Comparison of ENCODE assay signal across 27 cellular contexts in genomic region chr10:88193018-88193417, GRCh38.
DNase-seq lines count a peak whose midpoint lies in the region; ATAC-seq and TF ChIP-seq lines count a peak whose summit lies in the region.
"Had no signal": no experiment of that assay in that cellular context is flagged by ENCODE, and none has a peak within 500 bp of the region (broad histone marks: within the 10 kb centered on the region; RNA-seq: fewer than 3 reads in every experiment).

No MANE protein-coding gene starts in this region.

- peaks cover 32% of the 10 kb centered on the region in 2 donors for H3K4me1 ChIP-seq in naive thymus-derived CD4-positive, alpha-beta T cell (ENCODE audit: control insufficient read depth in 2 of 2, insufficient read depth in 2 of 2, low read length in 2 of 2)
- H3K4me1 ChIP-seq: HAP-1 had no signal

- peak overlapping the region; percentile 53 for H3K27ac ChIP-seq in naive thymus-derived CD4-positive, alpha-beta T cell (ENCODE audit: low read depth, low read length)
- H3K27ac ChIP-seq: 22Rv1, HL-60 had no signal

- peaks cover 4% of the 10 kb centered on the region for H3K27me3 Mint-ChIP-seq in activated CD4-positive, alpha-beta T cell treated with anti-CD3 and anti-CD28 coated beads, Interleukin-2, amount 10 ng/mL, durations not matched to agents 7 days and 5 days
- H3K27me3 Mint-ChIP-seq in naive thymus-derived CD4-positive, alpha-beta T cell: peaks cover 0 to 2% (median 0%) of the 10 kb centered on the region in 5 donors
- H3K27me3 Mint-ChIP-seq in natural killer cell (ENCODE audit: low read depth in 2 of 2): no peaks in the 10 kb centered on the region

- H3K4me3 ChIP-seq in naive thymus-derived CD4-positive, alpha-beta T cell (ENCODE audit: low read length): no peak overlapping the region
- H3K4me3 ChIP-seq: HAP-1 had no signal

- peaks cover 30% of the 10 kb centered on the region for H3K4me1 Mint-ChIP-seq in activated CD4-positive, alpha-beta T cell treated with anti-CD3 and anti-CD28 coated beads, Interleukin-2, amount 10 ng/mL, durations not matched to agents 7 days and 5 days
- peaks cover 18 to 71% (median 52%) of the 10 kb centered on the region in 7 donors for H3K4me1 Mint-ChIP-seq in naive thymus-derived CD4-positive, alpha-beta T cell
- peaks cover 14 to 34% of the 10 kb centered on the region in 2 donors for H3K4me1 Mint-ChIP-seq in natural killer cell

- peaks cover 12% of the 10 kb centered on the region for H3K36me3 Mint-ChIP-seq in activated CD4-positive, alpha-beta T cell treated with anti-CD3 and anti-CD28 coated beads, Interleukin-2, amount 10 ng/mL, durations not matched to agents 7 days and 5 days (ENCODE audit: low read depth)
- H3K36me3 Mint-ChIP-seq in naive thymus-derived CD4-positive, alpha-beta T cell: peaks cover 0 to 5% (median 0%) of the 10 kb centered on the region in 5 donors
- no peaks in the 10 kb centered on the region for H3K36me3 Mint-ChIP-seq in natural killer cell
- H3K36me3 Mint-ChIP-seq: CD14-positive monocyte had no signal

- POLR2A ChIA-PET in activated CD4-positive, alpha-beta T cell treated with anti-CD3 and anti-CD28 coated beads, Interleukin-2, amount 10 ng/mL, durations not matched to agents 7 days and 5 days (lab: Charles Lee): no interaction called here
- POLR2A ChIA-PET in naive thymus-derived CD4-positive, alpha-beta T cell (lab: Charles Lee): interaction anchor here (1.9 kb wide), 1 partner anchor 331 kb away, joined by 12 read pairs; the partner anchor contains the start of genes KLLN and PTEN

- intact Hi-C loops in naive thymus-derived CD4-positive, alpha-beta T cell (cut with micrococcal nuclease): loop anchor here (5.0 kb wide), 2 partner anchors 126 to 331 kb away; partner anchors contain the start of genes KLLN (in 1 of the 2) and PTEN (in 1 of the 2)
- intact Hi-C loops in natural killer cell (cut with micrococcal nuclease): no loop called here
- intact Hi-C loops in left cardiac atrium (cut with DNase I): no loop called here

- CTCF ChIA-PET in activated CD4-positive, alpha-beta T cell treated with anti-CD3 and anti-CD28 coated beads, Interleukin-2, amount 10 ng/mL, durations not matched to agents 7 days and 5 days (lab: Charles Lee): no interaction called here
- CTCF ChIA-PET in naive thymus-derived CD4-positive, alpha-beta T cell (lab: Charles Lee): interaction anchor here (1.5 kb wide), 1 partner anchor 194 kb away, joined by 4 read pairs; no protein-coding TSS in a partner anchor

- H3K9me3 Mint-ChIP-seq in activated CD4-positive, alpha-beta T cell treated with anti-CD3 and anti-CD28 coated beads, Interleukin-2, amount 10 ng/mL, durations not matched to agents 7 days and 5 days: peaks cover 13% of the 10 kb centered on the region
- peaks cover 0 to 10% (median 0%) of the 10 kb centered on the region in 11 donors for H3K9me3 Mint-ChIP-seq in naive thymus-derived CD4-positive, alpha-beta T cell
- H3K9me3 Mint-ChIP-seq in natural killer cell: no peaks in the 10 kb centered on the region

- peak overlapping the region; percentile 33 for H3K27ac Mint-ChIP-seq in activated CD4-positive, alpha-beta T cell treated with anti-CD3 and anti-CD28 coated beads, Interleukin-2, amount 10 ng/mL, durations not matched to agents 7 days and 5 days
- peak overlapping the region in 8 of 9 donors; percentile 48 to 94 (median 88) for H3K27ac Mint-ChIP-seq in naive thymus-derived CD4-positive, alpha-beta T cell
- H3K27ac Mint-ChIP-seq in natural killer cell: peak overlapping the region in 1 of 2 donors; percentile 72
- H3K27ac Mint-ChIP-seq: CD14-positive monocyte had no signal

- H3K27me3 ChIP-seq in naive thymus-derived CD4-positive, alpha-beta T cell (ENCODE audit: control insufficient read depth in 2 of 2, insufficient read depth in 2 of 2, low read length in 2 of 2): no peaks in the 10 kb centered on the region

- TF ChIP-seq CTCF in natural killer cell (IDR thresholded peaks at IDR 0.05): no peak

- no peaks in the 10 kb centered on the region for H3K36me3 ChIP-seq in naive thymus-derived CD4-positive, alpha-beta T cell (ENCODE audit: control insufficient read depth in 2 of 3, insufficient read depth in 3 of 3, low read length in 3 of 3)
- H3K36me3 ChIP-seq: HAP-1 had no signal

- no peak overlapping the region for H3K4me3 Mint-ChIP-seq in activated CD4-positive, alpha-beta T cell treated with anti-CD3 and anti-CD28 coated beads, Interleukin-2, amount 10 ng/mL, durations not matched to agents 7 days and 5 days
- peak overlapping the region in 7 of 10 donors; percentile 3 to 79 (median 22) for H3K4me3 Mint-ChIP-seq in naive thymus-derived CD4-positive, alpha-beta T cell
- no peak overlapping the region for H3K4me3 Mint-ChIP-seq in natural killer cell
- H3K4me3 Mint-ChIP-seq: CD14-positive monocyte had no signal

- no peaks in the 10 kb centered on the region for H3K9me3 ChIP-seq in naive thymus-derived CD4-positive, alpha-beta T cell (ENCODE audit: control insufficient read depth in 2 of 3, low read length in 3 of 3)
- H3K9me3 ChIP-seq: Caco-2, HAP-1 had no signal

- ATAC-seq in naive thymus-derived CD4-positive, alpha-beta T cell: no peak
- ATAC-seq in natural killer cell: no peak
- no peak for ATAC-seq in left cardiac atrium
- ATAC-seq: SK-N-SH treated with all-trans-retinoic acid at 6 μM for 48 hours had no signal

- DNase-seq in activated CD4-positive, alpha-beta T cell treated with anti-CD3 and anti-CD28 coated beads, Interleukin-2, amount 10 ng/mL, durations not matched to agents 7 days and 5 days: no peak
- DNase-seq in activated CD4-positive, alpha-beta T cell treated with anti-CD3 and anti-CD28 coated beads for 1 hour: no peak
- DNase-seq in SK-N-DZ (ENCODE audit: low spot score) (peak; percentile 37), natural killer cell (no peak), epidermal melanocyte (ENCODE audit: insufficient read length, low spot score) (no peak), left cardiac atrium (no peak), NCI-H187 treated with DMSO at 0.1 percent for 48 hours (lab: John Stamatoyannopoulos, UW) (no peak)
- DNase-seq in naive thymus-derived CD4-positive, alpha-beta T cell: no peak
- DNase-seq: AML-193, Caco-2, DMS153, EL, Kasumi-1, MM.1S, NCI-H1092, NCI-H1436 treated with DMSO at 0.1 percent for 48 hours, NCI-H2029 treated with DMSO at 0.1 percent for 48 hours, NCI-H2171 treated with DMSO at 0.1 percent for 48 hours, NCI-H446 treated with DMSO at 0.1 percent for 48 hours, NCI-H69, Right ventricle myocardium superior, T-helper 1 cell had no signal

Comparison
In these comparisons a context has a peak if more than half of its experiments do, and no peak if none do; other contexts are left out.
1. H3K4me3 Mint-ChIP-seq: peak in naive thymus-derived CD4-positive, alpha-beta T cell (7 of 10); none in activated CD4-positive, alpha-beta T cell treated with anti-CD3 and anti-CD28 coated beads, Interleukin-2, amount 10 ng/mL, durations not matched to agents 7 days and 5 days (single experiment) and natural killer cell (single experiment).
2. intact Hi-C loops: an anchor here in naive thymus-derived CD4-positive, alpha-beta T cell (5.0 kb wide); none called in natural killer cell and left cardiac atrium.